8 cellular contexts compared by ENCODE assay signal in the genomic region with DNA sequence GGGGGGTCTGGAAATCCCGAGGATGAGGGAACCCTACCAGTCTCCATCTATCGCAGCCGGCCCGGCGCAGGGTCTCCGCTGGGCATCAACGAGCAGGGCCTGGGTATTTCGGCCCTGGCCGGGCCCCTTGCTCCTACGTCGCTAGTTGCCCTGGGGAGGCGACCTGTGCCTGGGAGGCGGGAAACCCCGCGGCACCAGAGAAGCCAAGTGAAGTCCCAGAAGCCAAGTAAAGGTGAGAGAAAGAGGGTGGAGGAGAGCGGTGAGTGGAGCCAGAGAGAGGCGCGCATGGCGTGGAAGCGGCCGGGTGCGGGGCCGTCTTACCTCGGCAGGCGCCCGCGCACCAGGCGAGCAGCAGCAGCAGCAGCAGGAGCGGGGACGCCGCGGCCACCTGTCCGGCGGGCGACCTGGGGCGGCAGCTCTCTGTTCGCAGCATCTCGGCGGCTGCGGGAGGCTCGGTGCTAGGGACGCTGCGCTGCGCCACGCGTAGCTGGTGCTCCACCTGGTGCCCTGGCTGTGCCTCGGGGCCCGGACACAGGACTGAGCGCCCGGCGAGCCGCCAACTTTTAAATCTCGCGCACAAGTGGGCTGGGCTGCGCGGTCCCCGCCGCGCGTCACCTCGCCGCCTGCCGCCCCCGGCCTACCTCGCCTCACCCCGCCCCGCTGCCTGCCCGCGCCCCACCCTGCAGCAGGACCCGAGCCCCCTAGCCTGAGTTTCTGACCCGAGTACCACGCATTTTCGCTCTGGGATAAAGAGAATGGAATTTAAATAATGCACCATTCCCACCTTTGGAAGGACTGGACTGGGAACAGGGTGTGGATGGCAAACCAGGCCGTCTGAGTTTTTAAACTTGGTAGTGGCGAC. TPM values are rescaled to one million over a fixed set of nuclear protein-coding genes. Genes with fewer than 3 reads are reported as not detected.
DNase-seq lines count a peak whose midpoint lies in the region; ATAC-seq and TF ChIP-seq lines count a peak whose summit lies in the region.

A gene with protein sequence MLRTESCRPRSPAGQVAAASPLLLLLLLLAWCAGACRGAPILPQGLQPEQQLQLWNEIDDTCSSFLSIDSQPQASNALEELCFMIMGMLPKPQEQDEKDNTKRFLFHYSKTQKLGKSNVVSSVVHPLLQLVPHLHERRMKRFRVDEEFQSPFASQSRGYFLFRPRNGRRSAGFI (minus strand): TSS at position 539 of the 862 bp plus-strand sequence. CDS start 106 bp downstream, at position 433.

- no peaks in the 10 kb centered on the region for H3F3A ChIP-seq in GM23338 (replicated peaks; ENCODE audit: low read depth)

- no peaks in the 10 kb centered on the region for H3K9me3 ChIP-seq in esophagus (ENCODE audit: control insufficient read depth in 2 of 2, insufficient read depth in 1 of 2, low read depth in 1 of 2, low read length in 1 of 2)

- H3K27ac ChIP-seq in GM23338 (ENCODE audit: low read depth) (no peak within 1 kb of the TSS), esophagus (ENCODE audit: low read depth in 2 of 2, low read length in 1 of 2) (peak within 1 kb of the TSS; percentile 12 to 78)

- no peaks in the 10 kb centered on the region for H3K9me2 ChIP-seq in GM23338 (ENCODE audit: insufficient read depth)

- H3K36me3 ChIP-seq in GM23338 (ENCODE audit: insufficient read depth) (no peaks in the 10 kb centered on the region), esophagus (ENCODE audit: control insufficient read depth in 2 of 2, insufficient read depth in 2 of 2, low read length in 1 of 2) (no peaks in the 10 kb centered on the region)

- H2AFZ ChIP-seq in GM23338, result peak within 1 kb of the TSS; percentile 80

- peaks cover 13% of the 10 kb centered on the region for H3K79me2 ChIP-seq in GM23338 (replicated peaks; ENCODE audit: insufficient read depth)

- peak within 1 kb of the TSS; percentile 97 for H3K4me2 ChIP-seq in GM23338

- DNase-seq in G401 (ENCODE audit: low spot score) (peak; percentile 1), GM23338 (ENCODE audit: low spot score) (peak; percentile 78), NCI-H1105 treated with DMSO at 0.1 percent for 48 hours (lab: John Stamatoyannopoulos, UW) (peak; percentile 53), dedifferentiated amniotic fluid mesenchymal stem cell (ENCODE audit: extremely low spot score) (no peak)
- peak; percentile 69 for DNase-seq in activated CD4-positive, alpha-beta T cell treated with anti-CD3 and anti-CD28 coated beads, Interleukin-2, amount 10 ng/mL, durations not matched to agents 24 days and 14 days

- peaks cover 12% of the 10 kb centered on the region for H3K27me3 Mint-ChIP-seq in GM23338 (ENCODE audit: insufficient read depth, low read depth, poor library complexity)
- peaks cover 68% of the 10 kb centered on the region for H3K27me3 Mint-ChIP-seq in activated CD4-positive, alpha-beta T cell treated with anti-CD3 and anti-CD28 coated beads, Interleukin-2, amount 10 ng/mL, durations not matched to agents 24 days and 14 days
- H3K27me3 Mint-ChIP-seq in nephron (ENCODE audit: low read depth), result peaks cover 46% of the 10 kb centered on the region

- intact Hi-C loops in activated CD4-positive, alpha-beta T cell treated with anti-CD3 and anti-CD28 coated beads, Interleukin-2, amount 10 ng/mL, durations not matched to agents 24 days and 14 days (cut with micrococcal nuclease), result loop anchor here (10.0 kb wide), 1 partner anchor 191 kb away; no protein-coding TSS in a partner anchor

- 1 to 3% methylated on average over 50 to 75 of the region's 75 CpGs for WGBS in esophagus, 2 donors

- peaks cover 54% of the 10 kb centered on the region for H3K4me1 ChIP-seq in GM23338 (ENCODE audit: insufficient read depth)
- peaks cover 4% of the 10 kb centered on the region in 2 donors for H3K4me1 ChIP-seq in esophagus (ENCODE audit: control insufficient read depth in 2 of 2, insufficient read depth in 2 of 2, low read length in 1 of 2)

- H3K4me3 ChIP-seq in GM23338 (peak within 1 kb of the TSS; percentile 87), esophagus (ENCODE audit: low read depth in 1 of 2, low read length in 2 of 2) (peak within 1 kb of the TSS; percentile 73 to 94)

- TF ChIP-seq CTCF in GM23338 (conservative IDR thresholded peaks at IDR 0.05; ENCODE audit: low read depth in 2 of 2), result no peak; a peak in 1 of 4 replicates
- no peak for TF ChIP-seq CTCF in nephron (IDR thresholded peaks at IDR 0.05; ENCODE audit: unreplicated experiment in 3 of 3)

- in situ Hi-C loops in G401 (cut with HindIII; ENCODE audit: low sequenced_read_pairs), result no loop called here

- peaks cover 11% of the 10 kb centered on the region for H3K36me3 Mint-ChIP-seq in GM23338 (ENCODE audit: low read depth)
- H3K36me3 Mint-ChIP-seq in activated CD4-positive, alpha-beta T cell treated with anti-CD3 and anti-CD28 coated beads, Interleukin-2, amount 10 ng/mL, durations not matched to agents 24 days and 14 days (ENCODE audit: low read depth), result no peaks in the 10 kb centered on the region
- no peaks in the 10 kb centered on the region for H3K36me3 Mint-ChIP-seq in nephron (ENCODE audit: low read depth)

- H3K27me3 ChIP-seq in GM23338 (ENCODE audit: insufficient read depth) (peaks cover 26% of the 10 kb centered on the region), esophagus (ENCODE audit: control insufficient read depth in 1 of 2, insufficient read depth in 2 of 2, low read length in 2 of 2) (no peaks in the 10 kb centered on the region)

- peak within 1 kb of the TSS; percentile 64; the same call in 1 of the 2 replicates for H3K27ac Mint-ChIP-seq in GM23338
- no peak within 1 kb of the TSS for H3K27ac Mint-ChIP-seq in activated CD4-positive, alpha-beta T cell treated with anti-CD3 and anti-CD28 coated beads, Interleukin-2, amount 10 ng/mL, durations not matched to agents 24 days and 14 days
- peak within 1 kb of the TSS in 1 of 3 experiments; percentile 34 for H3K27ac Mint-ChIP-seq in nephron

- peaks cover 50% of the 10 kb centered on the region for H3K4me1 Mint-ChIP-seq in GM23338
- peaks cover 9% of the 10 kb centered on the region for H3K4me1 Mint-ChIP-seq in activated CD4-positive, alpha-beta T cell treated with anti-CD3 and anti-CD28 coated beads, Interleukin-2, amount 10 ng/mL, durations not matched to agents 24 days and 14 days
- H3K4me1 Mint-ChIP-seq in nephron, result peaks cover 20% of the 10 kb centered on the region

- H3K4me3 Mint-ChIP-seq in GM23338 (peak within 1 kb of the TSS; percentile 83), nephron (peak within 1 kb of the TSS; percentile 83 to 93 (median 86))
- H3K4me3 Mint-ChIP-seq in activated CD4-positive, alpha-beta T cell treated with anti-CD3 and anti-CD28 coated beads, Interleukin-2, amount 10 ng/mL, durations not matched to agents 24 days and 14 days, result peak within 1 kb of the TSS; percentile 76

- peaks cover 8% of the 10 kb centered on the region; the same call in 2 of the 3 replicates for H3K9me3 Mint-ChIP-seq in GM23338
- H3K9me3 Mint-ChIP-seq in activated CD4-positive, alpha-beta T cell treated with anti-CD3 and anti-CD28 coated beads, Interleukin-2, amount 10 ng/mL, durations not matched to agents 24 days and 14 days, result no peaks in the 10 kb centered on the region
- peaks cover 8% of the 10 kb centered on the region for H3K9me3 Mint-ChIP-seq in nephron

- ATAC-seq in GM23338 (peak; percentile 82), HG03108 (IDR thresholded peaks at IDR 0.05; ENCODE audit: unreplicated experiment) (no peak)

- no peaks in the 10 kb centered on the region for H4K20me1 ChIP-seq in GM23338 (replicated peaks; ENCODE audit: insufficient read depth)

TF ChIP-seq in GM23338, 12 proteins besides CTCF, POLR2A, EP300 and RAD21 (continues in another document):
- TF ChIP-seq EZH2 (IDR thresholded peaks at IDR 0.05; ENCODE audit: low read depth, unreplicated experiment) (no peak), ZNF114 (CRISPR knock-in tag; IDR thresholded peaks at IDR 0.05) (no peak), JUNB (IDR thresholded peaks at IDR 0.05; ENCODE audit: unreplicated experiment) (no peak), ZNF331 (CRISPR knock-in tag; IDR thresholded peaks at IDR 0.05; ENCODE audit: low read depth) (no peak), NANOG (IDR thresholded peaks at IDR 0.05; ENCODE audit: borderline replicate concordance) (no peak), CREB1 (CRISPR knock-in tag; IDR thresholded peaks at IDR 0.05; ENCODE audit: low read depth) (no peak), STAT1 (IDR thresholded peaks at IDR 0.05; ENCODE audit: unreplicated experiment) (no peak), POLR2AphosphoS5 (IDR thresholded peaks at IDR 0.05; ENCODE audit: low read depth) (no peak; the same call in 1 of the 2 replicates)
- TF ChIP-seq, protein P1, sequence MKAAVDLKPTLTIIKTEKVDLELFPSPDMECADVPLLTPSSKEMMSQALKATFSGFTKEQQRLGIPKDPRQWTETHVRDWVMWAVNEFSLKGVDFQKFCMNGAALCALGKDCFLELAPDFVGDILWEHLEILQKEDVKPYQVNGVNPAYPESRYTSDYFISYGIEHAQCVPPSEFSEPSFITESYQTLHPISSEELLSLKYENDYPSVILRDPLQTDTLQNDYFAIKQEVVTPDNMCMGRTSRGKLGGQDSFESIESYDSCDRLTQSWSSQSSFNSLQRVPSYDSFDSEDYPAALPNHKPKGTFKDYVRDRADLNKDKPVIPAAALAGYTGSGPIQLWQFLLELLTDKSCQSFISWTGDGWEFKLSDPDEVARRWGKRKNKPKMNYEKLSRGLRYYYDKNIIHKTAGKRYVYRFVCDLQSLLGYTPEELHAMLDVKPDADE (IDR thresholded peaks at IDR 0.05), result no peak

RNA-seq across cellular contexts. Expression of the gene that starts here (rescaled TPM):
- not detected in 2 replicates for total RNA-seq in G401 (2014; rRNA removed; shearing (Covaris generic))
- total RNA-seq in GM23338 (2014; rRNA removed; shearing (Covaris generic)), result 40.2 and 47.5 TPM in 2 replicates
- polyA plus RNA-seq in GM23338 (2016; fragmentation: Nextera tagmentation; extraction: Ambion mirVana), result 96.3 and 102 TPM in 2 replicates
- total RNA-seq in activated CD4-positive, alpha-beta T cell treated with anti-CD3 and anti-CD28 coated beads, Interleukin-2, amount 10 ng/mL, durations not matched to agents 24 days and 14 days, result not detected in 2 replicates
- polyA plus RNA-seq in esophagus, result 100 to 1,000 TPM in 1 of 2 donors, 10 to 100 TPM in 1; 47.9 to 138 TPM

Comparison
In these comparisons a context has a peak if more than half of its experiments do, and no peak if none do; other contexts are left out.
1. RNA of the gene that starts here (total RNA-seq): 40.2 to 47.5 TPM in GM23338; not detected in activated CD4-positive, alpha-beta T cell treated with anti-CD3 and anti-CD28 coated beads, Interleukin-2, amount 10 ng/mL, durations not matched to agents 24 days and 14 days and not detected in G401; every median in the first group is over 10 times any median in the second.
2. Peak in DNase-seq in G401; RNA of the gene not detected or under 1 TPM.
3. Peak in DNase-seq in activated CD4-positive, alpha-beta T cell treated with anti-CD3 and anti-CD28 coated beads, Interleukin-2, amount 10 ng/mL, durations not matched to agents 24 days and 14 days; RNA of the gene not detected or under 1 TPM.
4. Peak in every context shown above with its lines, with median percentiles within 50 percentile points of each other: H3K4me3 Mint-ChIP-seq.